In the genomic region with DNA sequence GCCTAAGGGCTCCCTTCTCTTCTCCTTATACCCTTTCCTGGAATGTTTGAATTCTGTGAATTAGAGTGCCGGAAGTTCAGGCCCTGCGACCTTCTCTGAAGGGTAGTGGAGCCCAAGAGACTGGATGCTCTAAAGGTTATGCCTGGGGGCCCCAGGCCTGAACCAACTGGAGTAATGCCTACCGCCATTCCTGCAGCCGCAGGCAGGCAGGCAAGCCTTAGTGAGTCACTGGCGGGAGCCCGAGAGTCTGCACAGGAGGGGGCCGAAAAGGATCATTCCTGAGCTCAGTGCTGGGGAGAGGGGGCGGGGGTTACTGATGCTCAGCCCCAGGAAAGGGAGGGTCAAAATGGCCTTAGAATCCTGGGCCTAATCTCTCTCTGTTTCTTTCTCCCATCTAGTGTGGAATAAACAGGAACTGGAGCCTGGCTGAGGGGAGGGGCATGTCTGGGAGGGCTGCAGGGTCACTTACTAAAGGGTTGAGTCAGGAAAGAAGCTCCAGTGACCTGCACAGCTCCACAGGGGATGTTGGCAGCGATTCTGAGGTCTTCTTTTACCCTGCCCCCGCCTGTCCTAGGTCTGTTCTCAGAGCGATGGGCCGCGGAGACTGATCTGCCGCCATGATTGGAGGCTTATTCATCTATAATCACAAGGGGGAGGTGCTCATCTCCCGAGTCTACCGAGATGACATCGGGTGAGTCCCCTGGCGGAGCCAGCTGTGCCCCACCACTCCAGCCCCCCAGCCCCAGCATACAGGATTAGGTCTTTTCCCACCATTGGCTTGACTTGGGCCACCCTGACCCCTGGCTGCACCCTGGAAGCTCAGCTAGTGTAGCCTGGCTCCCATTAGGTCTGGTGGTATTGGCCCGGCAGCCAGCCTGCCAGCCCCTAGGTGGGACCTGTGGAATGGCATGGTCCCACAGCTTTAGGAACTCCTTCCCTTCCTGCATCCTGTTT, we compare ENCODE assay signal across 8 cellular contexts. TPM values are rescaled to one million over a fixed set of nuclear protein-coding genes. Genes with fewer than 3 reads are reported as not detected.
DNase-seq lines count a peak whose midpoint lies in the region; ATAC-seq and TF ChIP-seq lines count a peak whose summit lies in the region.

No MANE protein-coding gene starts in this region.

- DNase-seq in EL = peak; percentile 99
- DNase-seq in NB4 (ENCODE audit: low read depth) = peak; percentile 69
- peak; percentile 94 for DNase-seq in amniotic stem cell (lab: John Stamatoyannopoulos, UW)
- DNase-seq in right cardiac atrium = peak; percentile 81 to 87 (median 83)
- DNase-seq in posterior vena cava (ENCODE audit: low spot score) = peak; percentile 93
- no peak for DNase-seq in NCI-H2029 treated with DMSO at 0.1 percent for 48 hours (lab: John Stamatoyannopoulos, UW)
- DNase-seq in NCI-H2196 treated with DMSO at 0.1 percent for 48 hours (lab: John Stamatoyannopoulos, UW; ENCODE audit: unreplicated experiment) = no peak

- no peak for TF ChIP-seq POLR2A in NB4 (IDR thresholded peaks at IDR 0.05; ENCODE audit: extremely low read depth, insufficient read length)

- H3K4me1 ChIP-seq in right cardiac atrium (ENCODE audit: control insufficient read depth, insufficient read depth, low read length) = peaks cover 9% of the 10 kb centered on the region

- H3K27me3 ChIP-seq in right cardiac atrium (ENCODE audit: control insufficient read depth, insufficient read depth) = no peaks in the 10 kb centered on the region

- 21% methylated on average over 19 of the region's 19 CpGs for WGBS in right cardiac atrium

- H3K9me3 ChIP-seq in right cardiac atrium (ENCODE audit: control insufficient read depth, low read length) = no peaks in the 10 kb centered on the region

- intact Hi-C loops in right cardiac atrium (cut with DNase I) (no loop called here), posterior vena cava (cut with DNase I) (loop anchor here in 1 of 2 donors (2.0 kb wide), 1 partner anchor 68 kb away; no protein-coding TSS in a partner anchor)

- peak; percentile 40 to 70 for ATAC-seq in right cardiac atrium
- no peak for ATAC-seq in GM19324 (IDR thresholded peaks at IDR 0.05; ENCODE audit: low FRiP score, unreplicated experiment)

- TF ChIP-seq CTCF in NB4 (IDR thresholded peaks at IDR 0.05; ENCODE audit: low read depth, low read length) = no peak

- H3K4me3 ChIP-seq in NB4 (ENCODE audit: low read depth, low read length) (peak overlapping the region; percentile 82), right cardiac atrium (ENCODE audit: low read length) (peak overlapping the region; percentile 73)

- H3K27ac ChIP-seq in right cardiac atrium (ENCODE audit: low read length) = peak overlapping the region; percentile 39

RNA-seq across cellular contexts. Expression of gene AP2M1, which starts 2.0 kb away (rescaled TPM):
- 100 to 1,000 TPM; 271 to 340 (median 329) TPM for total RNA-seq in right cardiac atrium
- polyA plus RNA-seq in right cardiac atrium = 330 TPM
- total RNA-seq in posterior vena cava = 100 to 1,000 TPM; 324 to 365 TPM

RNA-seq across cellular contexts. Expression of gene ABCF3, which starts 9.3 kb away (rescaled TPM):
- total RNA-seq in right cardiac atrium (10 to 100 TPM; 59.2 to 72.9 (median 63.5) TPM), posterior vena cava (10 to 100 TPM; 38.9 to 48.8 TPM)
- 50.9 TPM for polyA plus RNA-seq in right cardiac atrium

RNA-seq across cellular contexts. Expression of gene DVL3, which starts 21.5 kb away (rescaled TPM):
- total RNA-seq in right cardiac atrium = 10 to 100 TPM; 61.1 to 67.4 (median 65.3) TPM
- polyA plus RNA-seq in right cardiac atrium = 39.8 TPM
- total RNA-seq in posterior vena cava = 10 to 100 TPM; 67.3 to 70.7 TPM

RNA-seq across cellular contexts. Expression of gene EIF2B5, which starts 41.5 kb away (rescaled TPM):
- total RNA-seq in right cardiac atrium (10 to 100 TPM; 30.8 to 34.5 (median 33.0) TPM), posterior vena cava (10 to 100 TPM; 23.3 to 26.4 TPM)
- polyA plus RNA-seq in right cardiac atrium = 28.3 TPM

RNA-seq across cellular contexts. Expression of gene VWA5B2, which starts 52.7 kb away (rescaled TPM):
- not detected for total RNA-seq in right cardiac atrium
- 0.07 TPM for polyA plus RNA-seq in right cardiac atrium
- under 1 TPM in 1 of 2 donors, not detected in 1; 0.38 TPM for total RNA-seq in posterior vena cava

Comparison
In these comparisons a context has a peak if more than half of its experiments do, and no peak if none do; other contexts are left out.
1. DNase-seq: peak in EL (single experiment), NB4 (single experiment), amniotic stem cell (single experiment), right cardiac atrium (3 of 3) and posterior vena cava (single experiment); none in NCI-H2029 treated with DMSO at 0.1 percent for 48 hours (single experiment) and NCI-H2196 treated with DMSO at 0.1 percent for 48 hours (single experiment).